Comparison of ENCODE assay signal across 10 cellular contexts in the genomic region with DNA sequence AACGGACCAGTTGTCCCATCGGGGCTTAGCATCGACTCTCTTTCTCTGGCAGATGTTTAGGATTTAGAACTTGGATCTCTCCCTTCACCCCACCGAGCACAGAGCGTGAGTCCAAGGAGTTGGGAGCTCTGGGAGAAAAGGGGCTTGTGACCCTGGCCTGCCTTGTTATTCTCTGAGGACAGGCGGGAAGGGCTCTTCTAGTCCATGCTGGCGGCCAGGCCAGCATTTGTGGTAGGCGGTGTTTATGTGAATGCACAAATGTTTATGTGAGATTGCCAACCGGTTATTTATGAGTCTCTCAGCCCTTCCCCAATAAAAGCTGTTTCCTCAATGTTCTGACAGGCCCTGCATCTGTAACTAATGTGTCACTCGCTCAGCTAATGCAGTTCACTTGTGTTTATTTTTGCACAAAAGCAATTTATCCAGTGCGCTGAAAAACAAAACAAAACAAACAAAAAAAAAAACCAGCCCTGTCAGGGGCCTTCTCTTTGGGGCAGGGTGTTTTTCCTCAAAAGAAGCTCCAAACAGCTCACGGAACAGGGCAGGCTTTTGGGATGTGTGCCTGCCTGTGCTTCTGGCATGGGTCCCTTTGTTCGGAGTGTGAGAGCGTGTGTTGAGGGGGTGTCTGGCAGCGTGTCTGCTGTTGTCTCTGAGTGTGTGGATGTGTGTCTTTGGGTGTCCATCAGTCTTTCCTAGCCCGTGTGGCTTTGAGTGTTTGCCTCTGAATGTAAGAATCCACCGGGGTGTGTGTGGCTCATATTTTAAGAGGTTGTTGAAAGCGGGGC. TPM values are rescaled to one million over a fixed set of nuclear protein-coding genes. Genes with fewer than 3 reads are reported as not detected.
DNase-seq lines count a peak whose midpoint lies in the region; ATAC-seq and TF ChIP-seq lines count a peak whose summit lies in the region.
"Had no signal": no experiment of that assay in that cellular context is flagged by ENCODE, and none has a peak within 500 bp of the region (broad histone marks: within the 10 kb centered on the region; RNA-seq: fewer than 3 reads in every experiment).

No MANE protein-coding gene starts in this region.

- TF ChIP-seq CTCF in hepatocyte (IDR thresholded peaks at IDR 0.05; ENCODE audit: poor library complexity) (no peak), smooth muscle cell (IDR thresholded peaks at IDR 0.05; ENCODE audit: borderline replicate concordance, insufficient read depth, poor library complexity, severe bottlenecking) (no peak)

- H3K4me3 ChIP-seq in hepatocyte (no peak overlapping the region), smooth muscle cell (no peak overlapping the region)

- H3K4me1 ChIP-seq in hepatocyte (ENCODE audit: insufficient read depth) (peaks cover 36% of the 10 kb centered on the region), smooth muscle cell (ENCODE audit: low read depth) (peaks cover 13% of the 10 kb centered on the region)

- ATAC-seq in HG03432 (IDR thresholded peaks at IDR 0.05; ENCODE audit: unreplicated experiment), result no peak
- ATAC-seq in HG03571 (IDR thresholded peaks at IDR 0.05; ENCODE audit: unreplicated experiment), result no peak
- ATAC-seq: activated T-cell treated with anti-CD3 and anti-CD28 coated beads, Interleukin-2, amount 50 U/mL, for 72 hours had no signal

- H3K4me2 ChIP-seq in hepatocyte, result peak overlapping the region; percentile 61
- H3K4me2 ChIP-seq in smooth muscle cell, result peak overlapping the region; percentile 62

- H2AFZ ChIP-seq in hepatocyte (no peak overlapping the region), smooth muscle cell (ENCODE audit: low read depth) (peak overlapping the region; percentile 4)

- no peaks in the 10 kb centered on the region for H3K9me2 ChIP-seq in hepatocyte (replicated peaks; ENCODE audit: insufficient read depth)

- no peaks in the 10 kb centered on the region for H3F3A ChIP-seq in smooth muscle cell (ENCODE audit: low read depth)

- H3K9ac ChIP-seq in smooth muscle cell (ENCODE audit: low read depth), result no peak overlapping the region

- H3K9me3 ChIP-seq in hepatocyte (ENCODE audit: low read depth), result no peaks in the 10 kb centered on the region
- H3K9me3 ChIP-seq in smooth muscle cell (replicated peaks; ENCODE audit: low read depth), result no peaks in the 10 kb centered on the region

- WGBS in hepatocyte (ENCODE audit: low lambda C conversion rate, missing lambda C conversion rate), result 41% methylated on average over 18 of the region's 18 CpGs
- 22% methylated on average over 18 of the region's 18 CpGs for WGBS in smooth muscle cell (ENCODE audit: low lambda C conversion rate)

- H3K79me2 ChIP-seq in hepatocyte, result no peaks in the 10 kb centered on the region
- H3K79me2 ChIP-seq in smooth muscle cell (ENCODE audit: low read depth), result no peaks in the 10 kb centered on the region

- H3K27me3 ChIP-seq in hepatocyte (no peaks in the 10 kb centered on the region), smooth muscle cell (ENCODE audit: low read depth) (no peaks in the 10 kb centered on the region)

- H4K20me1 ChIP-seq in hepatocyte (ENCODE audit: insufficient read depth, poor library complexity, severe bottlenecking) (no peaks in the 10 kb centered on the region), smooth muscle cell (ENCODE audit: low read depth) (no peaks in the 10 kb centered on the region)

- DNase-seq in H4 (ENCODE audit: low spot score), result peak; percentile 90
- DNase-seq in astrocyte of the hippocampus (ENCODE audit: low read depth, low spot score), result peak; percentile 55
- DNase-seq in hepatocyte (ENCODE audit: low spot score), result peak; percentile 74
- DNase-seq in smooth muscle cell (lab: John Stamatoyannopoulos, UW; ENCODE audit: unreplicated experiment), result peak; percentile 13
- DNase-seq in kidney tubule cell (ENCODE audit: low spot score), result no peak
- no peak for DNase-seq in SIG-M5 (lab: John Stamatoyannopoulos, UW)
- DNase-seq: activated T-cell treated with anti-CD3 and anti-CD28 coated beads, Interleukin-2, amount 50 U/mL, for 72 hours; NCI-H1436 treated with DMSO at 0.1 percent for 48 hours had no signal

- peak overlapping the region; percentile 93 for H3K27ac ChIP-seq in hepatocyte
- H3K27ac ChIP-seq in smooth muscle cell (ENCODE audit: low read depth), result no peak overlapping the region

- H3K36me3 ChIP-seq in hepatocyte (replicated peaks; ENCODE audit: insufficient read depth, low read depth), result no peaks in the 10 kb centered on the region
- no peaks in the 10 kb centered on the region for H3K36me3 ChIP-seq in smooth muscle cell (ENCODE audit: low read depth)

RNA-seq across cellular contexts. Expression of a gene that starts 52.7 kb away (rescaled TPM):
- total RNA-seq in H4 (2014; rRNA removed; shearing (Covaris generic)), result not detected in 2 replicates
- total RNA-seq in hepatocyte (18.1 and 22.0 TPM in 2 replicates), smooth muscle cell (4.5 and 7.1 TPM in 2 replicates)
- polyA plus RNA-seq in hepatocyte (29.4 and 35.4 TPM in 2 replicates), smooth muscle cell (10.2 and 10.3 TPM in 2 replicates)

Comparison
In these comparisons a context has a peak if more than half of its experiments do, and no peak if none do; other contexts are left out.
1. DNase-seq: peak in H4 (single experiment), astrocyte of the hippocampus (single experiment), hepatocyte (single experiment) and smooth muscle cell (single experiment); none in kidney tubule cell (single experiment) and SIG-M5 (single experiment).